22 cellular contexts compared by ENCODE assay signal in genomic region chr2:25258814-25259743, GRCh38.
DNase-seq lines count a peak whose midpoint lies in the region; ATAC-seq and TF ChIP-seq lines count a peak whose summit lies in the region.
"Had no signal": no experiment of that assay in that cellular context is flagged by ENCODE, and none has a peak within 500 bp of the region (broad histone marks: within the 10 kb centered on the region; RNA-seq: fewer than 3 reads in every experiment).

No MANE protein-coding gene starts in this region.

- no peaks in the 10 kb centered on the region for H3K79me1 ChIP-seq in H9 (ENCODE audit: insufficient read depth, low read depth, low read length, poor library complexity, severe bottlenecking)

- H3K36me3 ChIP-seq in CD8-positive, alpha-beta T cell (ENCODE audit: insufficient read depth, low read length), result peaks cover 22% of the 10 kb centered on the region

- CTCF ChIA-PET in CD8-positive, alpha-beta T cell (lab: Charles Lee), result interaction anchor here (1.2 to 1.9 kb wide), 2 partner anchors 10 to 17 kb away, joined by 4 to 8 read pairs; no protein-coding TSS in a partner anchor
- CTCF ChIA-PET in activated CD8-positive, alpha-beta T cell treated with anti-CD3 and anti-CD28 coated beads for 36 hours (lab: Charles Lee), result interaction anchor here (1.0 to 1.2 kb wide), 2 partner anchors 9 to 12 kb away, joined by 3 read pairs; no protein-coding TSS in a partner anchor

- no peak overlapping the region for H2BK20ac ChIP-seq in H9 (ENCODE audit: low read depth, low read length, poor library complexity, severe bottlenecking)

- H4K8ac ChIP-seq in H9 (replicated peaks; ENCODE audit: insufficient read length, low read depth, low read length), result no peak overlapping the region

- no peaks in the 10 kb centered on the region for H3K27me3 ChIP-seq in CD8-positive, alpha-beta T cell (ENCODE audit: insufficient read depth, low read length)
- H3K27me3 ChIP-seq in H9 (ENCODE audit: insufficient read depth, low read length), result no peaks in the 10 kb centered on the region

- H3K4me1 ChIP-seq in CD8-positive, alpha-beta T cell (ENCODE audit: insufficient read depth, low read length), result peaks cover 17% of the 10 kb centered on the region
- H3K4me1 ChIP-seq in H9 (ENCODE audit: insufficient read depth, low read length), result peaks cover 33% of the 10 kb centered on the region; the same call in 1 of the 2 replicates

- POLR2A ChIA-PET in CD8-positive, alpha-beta T cell (lab: Charles Lee), result interaction anchor here (0.6 to 1.2 kb wide), 5 partner anchors 14 to 65 kb away, joined by 3 read pairs; no protein-coding TSS in a partner anchor
- POLR2A ChIA-PET in naive thymus-derived CD8-positive, alpha-beta T cell (lab: Charles Lee), result interaction anchor here (0.6 to 3.3 kb wide), 6 partner anchors 9 to 42 kb away, joined by 3 to 28 read pairs (median 5); no protein-coding TSS in a partner anchor
- POLR2A ChIA-PET in activated CD8-positive, alpha-beta T cell treated with anti-CD3 and anti-CD28 coated beads for 36 hours (lab: Charles Lee), result interaction anchor here (0.6 to 2.7 kb wide), 5 partner anchors 9 to 225 kb away, joined by 3 to 8 read pairs (median 3); no protein-coding TSS in a partner anchor

- no peak overlapping the region for H3K4me3 ChIP-seq in CD8-positive, alpha-beta T cell (ENCODE audit: low read depth, low read length)

- no peak overlapping the region for H2AFZ ChIP-seq in H9 (ENCODE audit: low read length)

- ATAC-seq in CD8-positive, alpha-beta T cell, result no peak
- no peak for ATAC-seq in naive thymus-derived CD8-positive, alpha-beta T cell
- ATAC-seq in activated CD8-positive, alpha-beta T cell treated with anti-CD3 and anti-CD28 coated beads for 36 hours, result no peak
- ATAC-seq: HCT116, left cardiac atrium, natural killer cell had no signal

- no peak overlapping the region for H2AK5ac ChIP-seq in H9 (ENCODE audit: insufficient read length, low read length)

- H3K9me3 ChIP-seq in CD8-positive, alpha-beta T cell (ENCODE audit: low read length), result no peaks in the 10 kb centered on the region
- no peaks in the 10 kb centered on the region for H3K9me3 ChIP-seq in H9 (ENCODE audit: control insufficient read depth, low read depth, low read length)

- DNase-seq in CD8-positive, alpha-beta T cell, result no peak
- DNase-seq in H9 (no peak), NCI-H2107 treated with DMSO at 0.1 percent for 48 hours (lab: John Stamatoyannopoulos, UW; ENCODE audit: unreplicated experiment) (no peak)
- DNase-seq in naive thymus-derived CD8-positive, alpha-beta T cell, result no peak
- no peak for DNase-seq in activated CD8-positive, alpha-beta T cell treated with anti-CD3 and anti-CD28 coated beads for 36 hours
- no peak for DNase-seq in stimulated activated CD8-positive, alpha-beta memory T cell treated with anti-CD3 and anti-CD28 coated beads, Interleukin-4, amount 100 ng/mL, for 48 hours
- DNase-seq: activated CD8-positive, alpha-beta T cell treated with anti-CD3 and anti-CD28 coated beads, Interleukin-2, amount 10 ng/mL, durations not matched to agents 7 days and 5 days; activated T-cell treated with anti-CD3 and anti-CD28 coated beads, Interleukin-2, amount 50 U/mL, for 48 hours; COR-L47; DND-41; erythroblast; foreskin melanocyte; Karpas-422; left cardiac atrium; natural killer cell; NCI-H2029; NCI-H345; NK-92 treated with Interleukin-12 subunit alpha and Interleukin-12 subunit beta, amount 100 ng/mL, for 24 hours; T1000 had no signal

- no peak overlapping the region for H3K9ac ChIP-seq in H9 (ENCODE audit: extremely low read depth, insufficient read length, low read length)

- intact Hi-C loops in CD8-positive, alpha-beta T cell (cut with DNase I, micrococcal nuclease), result no loop called here
- intact Hi-C loops in activated CD8-positive, alpha-beta T cell treated with anti-CD3 and anti-CD28 coated beads for 36 hours (cut with micrococcal nuclease), result no loop called here

- no peak overlapping the region for H2BK120ac ChIP-seq in H9 (ENCODE audit: low read depth, low read length, poor library complexity, severe bottlenecking)

- H4K20me1 ChIP-seq in H9 (ENCODE audit: control insufficient read depth, insufficient read depth, insufficient read length), result no peaks in the 10 kb centered on the region

- H3T11ph ChIP-seq in H9 (ENCODE audit: low read length), result no peak overlapping the region

- no peak overlapping the region for H3K23ac ChIP-seq in H9 (ENCODE audit: insufficient read length, low read depth, low read length)

- peak overlapping the region; percentile 74 for H3K27ac Mint-ChIP-seq in CD8-positive, alpha-beta T cell
- H3K27ac Mint-ChIP-seq in H9, result peak overlapping the region; percentile 40 to 83 (median 76); a peak in 5 of 7 replicates
- H3K27ac Mint-ChIP-seq in naive thymus-derived CD8-positive, alpha-beta T cell, result peak overlapping the region; percentile 3 to 88 (median 76)
- no peak overlapping the region for H3K27ac Mint-ChIP-seq in activated CD8-positive, alpha-beta T cell treated with anti-CD3 and anti-CD28 coated beads for 36 hours
- H3K27ac Mint-ChIP-seq: memory B cell, natural killer cell had no signal

- H3K9me3 Mint-ChIP-seq in CD8-positive, alpha-beta T cell, result no peaks in the 10 kb centered on the region
- H3K9me3 Mint-ChIP-seq in H9, result no peaks in the 10 kb centered on the region; a peak in 1 of 5 replicates
- H3K9me3 Mint-ChIP-seq in naive thymus-derived CD8-positive, alpha-beta T cell, result no peaks in the 10 kb centered on the region
- H3K9me3 Mint-ChIP-seq in activated CD8-positive, alpha-beta T cell treated with anti-CD3 and anti-CD28 coated beads for 36 hours, result no peaks in the 10 kb centered on the region
- H3K9me3 Mint-ChIP-seq: memory B cell, natural killer cell had no signal

- peaks cover 71% of the 10 kb centered on the region for H3K36me3 Mint-ChIP-seq in CD8-positive, alpha-beta T cell
- peaks cover 18 to 24% (median 22%) of the 10 kb centered on the region in 3 experiments for H3K36me3 Mint-ChIP-seq in H9 (ENCODE audit: insufficient read depth in 1 of 3, low read depth in 3 of 3)
- H3K36me3 Mint-ChIP-seq in naive thymus-derived CD8-positive, alpha-beta T cell, result peaks cover 0 to 58% (median 4%) of the 10 kb centered on the region in 3 donors
- H3K36me3 Mint-ChIP-seq in activated CD8-positive, alpha-beta T cell treated with anti-CD3 and anti-CD28 coated beads for 36 hours (ENCODE audit: low read depth), result peaks cover 41% of the 10 kb centered on the region
- H3K36me3 Mint-ChIP-seq: natural killer cell had no signal

- H3K23me2 ChIP-seq in H9 (ENCODE audit: insufficient read length, low read depth, low read length, poor library complexity, severe bottlenecking), result no peaks in the 10 kb centered on the region

- no peak overlapping the region for H3K4me3 Mint-ChIP-seq in CD8-positive, alpha-beta T cell
- peak overlapping the region; percentile 33 to 57; a peak in 3 of 5 replicates for H3K4me3 Mint-ChIP-seq in H9
- peak overlapping the region in 2 of 10 donors; percentile 41 to 52 for H3K4me3 Mint-ChIP-seq in naive thymus-derived CD8-positive, alpha-beta T cell
- H3K4me3 Mint-ChIP-seq in activated CD8-positive, alpha-beta T cell treated with anti-CD3 and anti-CD28 coated beads for 36 hours, result no peak overlapping the region
- H3K4me3 Mint-ChIP-seq: activated CD8-positive, alpha-beta T cell treated with anti-CD3 and anti-CD28 coated beads, Interleukin-2, amount 10 ng/mL, durations not matched to agents 7 days and 5 days; memory B cell; natural killer cell had no signal

- H2BK15ac ChIP-seq in H9 (ENCODE audit: low read depth, low read length), result no peak overlapping the region

- H3K27ac ChIP-seq in CD8-positive, alpha-beta T cell (ENCODE audit: low read depth, low read length), result no peak overlapping the region
- H3K27ac ChIP-seq in H9 (ENCODE audit: insufficient read length, low read depth, low read length) (peak overlapping the region; percentile 14), cingulate gyrus (ENCODE audit: low read depth, low read length) (peak overlapping the region; percentile 72)

- no peak overlapping the region for H3K18ac ChIP-seq in H9 (ENCODE audit: insufficient read length, low read depth, low read length)

- WGBS in H9 (ENCODE audit: extremely low coverage, insufficient read length, low lambda C conversion rate), result no CpG with 5 or more reads among the region's 9 CpGs

- peaks cover 25% of the 10 kb centered on the region for H3K4me1 Mint-ChIP-seq in CD8-positive, alpha-beta T cell (ENCODE audit: low read depth)
- peaks cover 73 to 75% of the 10 kb centered on the region in 2 experiments for H3K4me1 Mint-ChIP-seq in H9
- H3K4me1 Mint-ChIP-seq in naive thymus-derived CD8-positive, alpha-beta T cell, result peaks cover 45 to 74% (median 56%) of the 10 kb centered on the region in 4 donors
- H3K4me1 Mint-ChIP-seq in activated CD8-positive, alpha-beta T cell treated with anti-CD3 and anti-CD28 coated beads for 36 hours (ENCODE audit: low read depth), result peaks cover 13% of the 10 kb centered on the region

- no peak overlapping the region for H4K91ac ChIP-seq in H9 (ENCODE audit: insufficient read length, low read depth, low read length)

- TF ChIP-seq CTCF in CD8-positive, alpha-beta T cell (IDR thresholded peaks at IDR 0.05), result no peak
- TF ChIP-seq CTCF in H9 (conservative IDR thresholded peaks at IDR 0.05), result no peak
- TF ChIP-seq CTCF in activated CD8-positive, alpha-beta T cell treated with anti-CD3 and anti-CD28 coated beads for 36 hours (IDR thresholded peaks at IDR 0.05), result no peak

- H3K27me3 Mint-ChIP-seq in CD8-positive, alpha-beta T cell (ENCODE audit: low read depth), result no peaks in the 10 kb centered on the region
- H3K27me3 Mint-ChIP-seq in H9 (ENCODE audit: low read depth), result no peaks in the 10 kb centered on the region; the same call in 1 of the 2 replicates
- no peaks in the 10 kb centered on the region for H3K27me3 Mint-ChIP-seq in naive thymus-derived CD8-positive, alpha-beta T cell
- no peaks in the 10 kb centered on the region for H3K27me3 Mint-ChIP-seq in activated CD8-positive, alpha-beta T cell treated with anti-CD3 and anti-CD28 coated beads for 36 hours
- H3K27me3 Mint-ChIP-seq: memory B cell had no signal

- H2BK5ac ChIP-seq in H9 (ENCODE audit: insufficient read length, low read length), result no peak overlapping the region

- no peak overlapping the region for H4K5ac ChIP-seq in H9 (ENCODE audit: insufficient read length, low read depth, low read length)

- H3K79me2 ChIP-seq in H9 (ENCODE audit: insufficient read depth, low read length), result no peaks in the 10 kb centered on the region

- no peak overlapping the region for H2BK12ac ChIP-seq in H9 (ENCODE audit: insufficient read length, low read depth, low read length)

- no peak overlapping the region for H3K56ac ChIP-seq in H9 (ENCODE audit: insufficient read length, low read depth, low read length)

- no peak overlapping the region for H3K4ac ChIP-seq in H9 (ENCODE audit: low read depth, low read length)

- H3K4me2 ChIP-seq in H9 (ENCODE audit: insufficient read depth, insufficient read length, low read length), result peak overlapping the region; percentile 49

- H3K14ac ChIP-seq in H9 (ENCODE audit: insufficient read depth, low read length), result no peak overlapping the region

Comparison
In these comparisons a context has a peak if more than half of its experiments do, and no peak if none do; other contexts are left out.
1. H3K4me3 Mint-ChIP-seq: peak in H9 (2 of 2); none in CD8-positive, alpha-beta T cell (single experiment) and activated CD8-positive, alpha-beta T cell treated with anti-CD3 and anti-CD28 coated beads for 36 hours (single experiment).